In the genomic region with DNA sequence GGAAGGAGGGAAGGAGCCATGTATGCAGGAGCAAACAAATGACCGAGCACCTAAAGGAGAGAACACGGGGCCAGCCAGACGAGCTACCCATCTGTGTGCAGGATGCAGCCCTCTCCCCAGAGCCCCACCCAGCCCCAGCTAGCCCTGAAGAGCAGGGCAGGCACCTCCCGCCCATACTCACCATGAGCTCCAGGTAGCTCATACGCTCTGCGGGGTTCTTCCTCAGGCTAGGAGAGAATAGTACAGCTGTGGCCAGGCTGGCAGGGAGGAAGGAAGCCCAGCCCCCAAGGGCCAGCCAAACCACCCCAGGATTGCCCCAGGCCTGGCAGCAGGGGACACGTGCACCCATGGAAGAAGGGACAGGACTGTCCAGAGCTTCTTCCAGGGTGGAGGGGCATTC, we compare ENCODE assay signal across 20 cellular contexts.
DNase-seq lines count a peak whose midpoint lies in the region; TF ChIP-seq lines count a peak whose summit lies in the region.
"Had no signal": no experiment of that assay in that cellular context is flagged by ENCODE, and none has a peak within 500 bp of the region (broad histone marks: within the 10 kb centered on the region; RNA-seq: fewer than 3 reads in every experiment).

No MANE protein-coding gene starts in this region.

- no peak for TF ChIP-seq CTCF in brain microvascular endothelial cell (IDR thresholded peaks at IDR 0.05; ENCODE audit: low read depth, low read length, missing control alignments)

- DNase-seq in activated CD4-positive, alpha-beta T cell treated with anti-CD3 and anti-CD28 coated beads, Interleukin-2, amount 10 ng/mL, durations not matched to agents 24 days and 14 days, result peak; percentile 7
- DNase-seq in activated CD4-positive, alpha-beta T cell treated with anti-CD3 and anti-CD28 coated beads, Interleukin-2, amount 50 U/mL, for 1 hour, result no peak
- DNase-seq in D341Med (ENCODE audit: low spot score), result peak; percentile 1
- DNase-seq in mesenteric fat pad (ENCODE audit: low spot score), result peak; percentile 43
- DNase-seq in dedifferentiated amniotic fluid mesenchymal stem cell (ENCODE audit: extremely low spot score), result no peak
- no peak for DNase-seq in brain microvascular endothelial cell
- DNase-seq in DMS 273 treated with DMSO at 0.1 percent for 48 hours (lab: John Stamatoyannopoulos, UW), result no peak
- DNase-seq: AML-193; BE2C; Caco-2; CD4-positive, CD25-positive, alpha-beta regulatory T cell; CD8-positive, alpha-beta T cell; DMS53; DMS79 treated with DMSO at 0.1 percent for 48 hours; GF-D8; HFFc6 had no signal

- no peak overlapping the region for H3K27ac Mint-ChIP-seq in activated CD4-positive, alpha-beta T cell treated with anti-CD3 and anti-CD28 coated beads, Interleukin-2, amount 10 ng/mL, durations not matched to agents 24 days and 14 days
- H3K27ac Mint-ChIP-seq: CD4-positive, CD25-positive, alpha-beta regulatory T cell; CD8-positive, alpha-beta T cell; GM23338; HFFc6 had no signal

- no peak overlapping the region for H3K4me3 ChIP-seq in brain microvascular endothelial cell (ENCODE audit: low read depth, low read length)
- H3K4me3 ChIP-seq: GM23338, HAP-1 had no signal

- intact Hi-C loops in activated CD4-positive, alpha-beta T cell treated with anti-CD3 and anti-CD28 coated beads, Interleukin-2, amount 10 ng/mL, durations not matched to agents 24 days and 14 days (cut with micrococcal nuclease), result no loop called here

- H3K9me3 Mint-ChIP-seq in activated CD4-positive, alpha-beta T cell treated with anti-CD3 and anti-CD28 coated beads, Interleukin-2, amount 10 ng/mL, durations not matched to agents 24 days and 14 days, result no peaks in the 10 kb centered on the region

- no peaks in the 10 kb centered on the region for H3K36me3 ChIP-seq in brain microvascular endothelial cell (replicated peaks)
- H3K36me3 ChIP-seq: BE2C, HAP-1 had no signal

- in situ Hi-C loops in brain microvascular endothelial cell (cut with HindIII; ENCODE audit: low pct_ligation_motif_present, low sequenced_read_pairs), result no loop called here

- H3K27me3 ChIP-seq in brain microvascular endothelial cell (replicated peaks), result no peaks in the 10 kb centered on the region
- H3K27me3 ChIP-seq: BE2C had no signal

- no peak overlapping the region for H3K27ac ChIP-seq in brain microvascular endothelial cell
- H3K27ac ChIP-seq: 22Rv1, C4-2B had no signal

- no peaks in the 10 kb centered on the region for H3K4me1 Mint-ChIP-seq in activated CD4-positive, alpha-beta T cell treated with anti-CD3 and anti-CD28 coated beads, Interleukin-2, amount 10 ng/mL, durations not matched to agents 24 days and 14 days
- H3K4me1 Mint-ChIP-seq: CD4-positive, CD25-positive, alpha-beta regulatory T cell; GM23338 had no signal

- no peaks in the 10 kb centered on the region for H3K36me3 Mint-ChIP-seq in activated CD4-positive, alpha-beta T cell treated with anti-CD3 and anti-CD28 coated beads, Interleukin-2, amount 10 ng/mL, durations not matched to agents 24 days and 14 days (ENCODE audit: low read depth)
- H3K36me3 Mint-ChIP-seq: CD4-positive, CD25-positive, alpha-beta regulatory T cell; CD8-positive, alpha-beta T cell had no signal

- H3K4me3 Mint-ChIP-seq in activated CD4-positive, alpha-beta T cell treated with anti-CD3 and anti-CD28 coated beads, Interleukin-2, amount 10 ng/mL, durations not matched to agents 24 days and 14 days, result no peak overlapping the region
- H3K4me3 Mint-ChIP-seq: CD4-positive, CD25-positive, alpha-beta regulatory T cell; CD8-positive, alpha-beta T cell; GM23338; HFFc6 had no signal

- H3K27me3 Mint-ChIP-seq in activated CD4-positive, alpha-beta T cell treated with anti-CD3 and anti-CD28 coated beads, Interleukin-2, amount 10 ng/mL, durations not matched to agents 24 days and 14 days, result no peaks in the 10 kb centered on the region
- H3K27me3 Mint-ChIP-seq: CD4-positive, CD25-positive, alpha-beta regulatory T cell had no signal

Comparison
In these comparisons a context has a peak if more than half of its experiments do, and no peak if none do; other contexts are left out.
1. DNase-seq: peak in activated CD4-positive, alpha-beta T cell treated with anti-CD3 and anti-CD28 coated beads, Interleukin-2, amount 10 ng/mL, durations not matched to agents 24 days and 14 days (single experiment), D341Med (single experiment) and mesenteric fat pad (single experiment); none in activated CD4-positive, alpha-beta T cell treated with anti-CD3 and anti-CD28 coated beads, Interleukin-2, amount 50 U/mL, for 1 hour (single experiment), dedifferentiated amniotic fluid mesenchymal stem cell (single experiment), brain microvascular endothelial cell (single experiment) and DMS 273 treated with DMSO at 0.1 percent for 48 hours (single experiment).